ENCODE assay signal across 10 cellular contexts in the genomic region with DNA sequence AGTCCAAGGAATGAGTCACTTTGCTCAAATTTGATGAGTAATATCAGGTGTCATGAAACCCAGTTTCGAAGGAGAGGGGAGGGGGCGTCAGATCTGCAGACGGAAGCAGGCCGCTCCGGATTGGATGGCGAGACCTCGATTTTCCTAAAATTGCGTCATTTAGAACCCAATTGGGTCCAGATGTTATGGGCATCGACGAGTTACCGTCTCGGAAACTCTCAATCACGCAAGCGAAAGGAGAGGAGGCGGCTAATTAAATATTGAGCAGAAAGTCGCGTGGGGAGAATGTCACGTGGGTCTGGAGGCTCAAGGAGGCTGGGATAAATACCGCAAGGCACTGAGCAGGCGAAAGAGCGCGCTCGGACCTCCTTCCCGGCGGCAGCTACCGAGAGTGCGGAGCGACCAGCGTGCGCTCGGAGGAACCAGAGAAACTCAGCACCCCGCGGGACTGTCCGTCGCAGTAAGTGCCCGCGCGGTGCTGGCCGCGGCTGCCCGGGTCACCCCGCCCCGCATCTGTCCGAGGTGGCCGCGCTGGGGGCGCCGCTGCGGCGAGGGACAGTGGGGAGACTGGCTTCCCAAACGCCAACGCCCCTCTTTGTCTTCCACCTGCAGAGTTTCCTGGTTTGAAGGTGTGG. TPM values are rescaled to one million over a fixed set of nuclear protein-coding genes. Genes with fewer than 3 reads are reported as not detected.
DNase-seq lines count a peak whose midpoint lies in the region; ATAC-seq and TF ChIP-seq lines count a peak whose summit lies in the region.
"Had no signal": no experiment of that assay in that cellular context is flagged by ENCODE, and none has a peak within 500 bp of the region (broad histone marks: within the 10 kb centered on the region; RNA-seq: fewer than 3 reads in every experiment).

A gene with protein sequence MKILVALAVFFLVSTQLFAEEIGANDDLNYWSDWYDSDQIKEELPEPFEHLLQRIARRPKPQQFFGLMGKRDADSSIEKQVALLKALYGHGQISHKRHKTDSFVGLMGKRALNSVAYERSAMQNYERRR (plus strand): TSS at position 351 of the 635 bp plus-strand sequence. CDS start 527 bp downstream, outside the sequence.

- H3K14ac ChIP-seq in trophoblast cell (ENCODE audit: low read length): no peak within 1 kb of the TSS

- H3K9ac ChIP-seq in trophoblast cell (ENCODE audit: low read length): no peak within 1 kb of the TSS

- no CpG with 5 or more reads among the region's 52 CpGs for WGBS in trophoblast cell (ENCODE audit: extremely low coverage, insufficient coverage, insufficient read length)

- no peaks in the 10 kb centered on the region for H3K36me3 ChIP-seq in trophoblast cell (ENCODE audit: control insufficient read depth in 1 of 2, insufficient read depth in 2 of 2, low read length in 2 of 2)

- H2BK12ac ChIP-seq in trophoblast cell (ENCODE audit: low read length): no peak within 1 kb of the TSS

- ATAC-seq in WTC11: peak; percentile 43
- no peak for ATAC-seq in HG02610 (IDR thresholded peaks at IDR 0.05; ENCODE audit: unreplicated experiment)

- H3K36me3 Mint-ChIP-seq in WTC11 (no peaks in the 10 kb centered on the region), glutamatergic neuron (ENCODE audit: unreplicated experiment) (no peaks in the 10 kb centered on the region)

- H3K79me2 ChIP-seq in trophoblast cell (ENCODE audit: control insufficient read depth, insufficient read depth, low read length, poor library complexity): no peaks in the 10 kb centered on the region

- peak within 1 kb of the TSS; percentile 64 for H3K4me2 ChIP-seq in trophoblast cell (ENCODE audit: low read length)

- H4K91ac ChIP-seq in trophoblast cell (ENCODE audit: low read depth, low read length): no peak within 1 kb of the TSS

- no peak within 1 kb of the TSS for H4K8ac ChIP-seq in trophoblast cell (ENCODE audit: low read depth, low read length)

- H3K23ac ChIP-seq in trophoblast cell (ENCODE audit: low read length): no peak within 1 kb of the TSS

- H3K9me3 Mint-ChIP-seq in WTC11: no peaks in the 10 kb centered on the region
- H3K9me3 Mint-ChIP-seq in glutamatergic neuron (ENCODE audit: unreplicated experiment): peaks cover 6% of the 10 kb centered on the region

- no peaks in the 10 kb centered on the region for H3K79me1 ChIP-seq in trophoblast cell (ENCODE audit: low read length)

- no peak within 1 kb of the TSS for H2AFZ ChIP-seq in trophoblast cell (ENCODE audit: insufficient read depth, low read length, poor library complexity)

- H3K18ac ChIP-seq in trophoblast cell (ENCODE audit: low read length): no peak within 1 kb of the TSS

- CTCF ChIA-PET in WTC11 (lab: Charles Lee): no interaction called here

- H3K4me3 ChIP-seq in trophoblast cell (ENCODE audit: low read depth, low read length): peak within 1 kb of the TSS; percentile 55

- no peak within 1 kb of the TSS for H2BK120ac ChIP-seq in trophoblast cell (ENCODE audit: insufficient read depth, low read length, poor library complexity)

- H4K12ac ChIP-seq in trophoblast cell (ENCODE audit: low read depth, low read length): no peak within 1 kb of the TSS

- peaks cover 8 to 13% of the 10 kb centered on the region in 2 experiments for H3K4me1 ChIP-seq in trophoblast cell (ENCODE audit: control insufficient read depth in 1 of 2, insufficient read depth in 2 of 2, low read length in 2 of 2)

- H3K4me1 Mint-ChIP-seq in WTC11: peaks cover 29% of the 10 kb centered on the region
- peaks cover 12% of the 10 kb centered on the region for H3K4me1 Mint-ChIP-seq in glutamatergic neuron (ENCODE audit: low read depth, unreplicated experiment)

- peak; percentile 1 for DNase-seq in EH (ENCODE audit: low read depth)
- DNase-seq in WTC11 (ENCODE audit: low spot score): peak; percentile 60
- peak; percentile 63 for DNase-seq in glutamatergic neuron
- no peak for DNase-seq in trophoblast cell
- no peak for DNase-seq in superior temporal gyrus (ENCODE audit: extremely low spot score)
- DNase-seq in activated CD4-positive, CD25-positive, alpha-beta regulatory T cell (lab: John Stamatoyannopoulos, UW): no peak
- DNase-seq in NOMO-1 (lab: John Stamatoyannopoulos, UW; ENCODE audit: unreplicated experiment in 2 of 2): no peak

- H2BK5ac ChIP-seq in trophoblast cell (ENCODE audit: low read depth, low read length, poor library complexity): no peak within 1 kb of the TSS

- no peak within 1 kb of the TSS for H3K27ac ChIP-seq in trophoblast cell (ENCODE audit: low read depth, low read length)

- POLR2A ChIA-PET in WTC11 (lab: Charles Lee): no interaction called here

- no peak within 1 kb of the TSS for H2AK5ac ChIP-seq in trophoblast cell (ENCODE audit: low read length)

- H3K4me3 Mint-ChIP-seq in WTC11 (peak within 1 kb of the TSS; percentile 85), glutamatergic neuron (ENCODE audit: unreplicated experiment) (peak within 1 kb of the TSS; percentile 84)

- TF ChIP-seq CTCF in WTC11 (IDR thresholded peaks at IDR 0.05) (no peak), glutamatergic neuron (IDR thresholded peaks at IDR 0.05; ENCODE audit: partially characterized antibody, unreplicated experiment) (no peak)

- peaks cover 5% of the 10 kb centered on the region for H3K9me3 ChIP-seq in trophoblast cell (ENCODE audit: insufficient read depth, low read depth, low read length)

- H3K27me3 Mint-ChIP-seq in WTC11 (ENCODE audit: low read depth) (peaks cover 83% of the 10 kb centered on the region), glutamatergic neuron (ENCODE audit: unreplicated experiment) (peaks cover 14% of the 10 kb centered on the region)

- no peak within 1 kb of the TSS for H3K27ac Mint-ChIP-seq in WTC11
- H3K27ac Mint-ChIP-seq in glutamatergic neuron (ENCODE audit: unreplicated experiment): peak within 1 kb of the TSS; percentile 62

- no peak within 1 kb of the TSS for H3K4ac ChIP-seq in trophoblast cell (ENCODE audit: low read depth, low read length)

- H3K27me3 ChIP-seq in trophoblast cell (ENCODE audit: insufficient read depth, low read length): peaks cover 29% of the 10 kb centered on the region

TF ChIP-seq in WTC11, 78 proteins besides CTCF, POLR2A, EP300 and RAD21 (continues in another document):
- TF ChIP-seq ZNF232 (CRISPR knock-in tag; IDR thresholded peaks at IDR 0.05): no peak
- TF ChIP-seq, protein P1, sequence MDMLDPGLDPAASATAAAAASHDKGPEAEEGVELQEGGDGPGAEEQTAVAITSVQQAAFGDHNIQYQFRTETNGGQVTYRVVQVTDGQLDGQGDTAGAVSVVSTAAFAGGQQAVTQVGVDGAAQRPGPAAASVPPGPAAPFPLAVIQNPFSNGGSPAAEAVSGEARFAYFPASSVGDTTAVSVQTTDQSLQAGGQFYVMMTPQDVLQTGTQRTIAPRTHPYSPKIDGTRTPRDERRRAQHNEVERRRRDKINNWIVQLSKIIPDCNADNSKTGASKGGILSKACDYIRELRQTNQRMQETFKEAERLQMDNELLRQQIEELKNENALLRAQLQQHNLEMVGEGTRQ (CRISPR knock-in tag; IDR thresholded peaks at IDR 0.05): peak; percentile 84
- no peak for TF ChIP-seq TEAD1 (CRISPR knock-in tag; IDR thresholded peaks at IDR 0.05)
- no peak for TF ChIP-seq GABPB1 (CRISPR knock-in tag; IDR thresholded peaks at IDR 0.05)
- TF ChIP-seq, protein P2, sequence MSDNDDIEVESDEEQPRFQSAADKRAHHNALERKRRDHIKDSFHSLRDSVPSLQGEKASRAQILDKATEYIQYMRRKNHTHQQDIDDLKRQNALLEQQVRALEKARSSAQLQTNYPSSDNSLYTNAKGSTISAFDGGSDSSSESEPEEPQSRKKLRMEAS (CRISPR knock-in tag; IDR thresholded peaks at IDR 0.05): peak; percentile 78
- no peak for TF ChIP-seq ZBTB21 (CRISPR knock-in tag; IDR thresholded peaks at IDR 0.05; ENCODE audit: borderline replicate concordance)
- TF ChIP-seq, protein P3, sequence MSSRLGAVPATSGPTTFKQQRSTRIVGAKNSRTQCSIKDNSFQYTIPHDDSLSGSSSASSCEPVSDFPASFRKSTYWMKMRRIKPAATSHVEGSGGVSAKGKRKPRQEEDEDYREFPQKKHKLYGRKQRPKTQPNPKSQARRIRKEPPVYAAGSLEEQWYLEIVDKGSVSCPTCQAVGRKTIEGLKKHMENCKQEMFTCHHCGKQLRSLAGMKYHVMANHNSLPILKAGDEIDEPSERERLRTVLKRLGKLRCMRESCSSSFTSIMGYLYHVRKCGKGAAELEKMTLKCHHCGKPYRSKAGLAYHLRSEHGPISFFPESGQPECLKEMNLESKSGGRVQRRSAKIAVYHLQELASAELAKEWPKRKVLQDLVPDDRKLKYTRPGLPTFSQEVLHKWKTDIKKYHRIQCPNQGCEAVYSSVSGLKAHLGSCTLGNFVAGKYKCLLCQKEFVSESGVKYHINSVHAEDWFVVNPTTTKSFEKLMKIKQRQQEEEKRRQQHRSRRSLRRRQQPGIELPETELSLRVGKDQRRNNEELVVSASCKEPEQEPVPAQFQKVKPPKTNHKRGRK (CRISPR knock-in tag; IDR thresholded peaks at IDR 0.05; ENCODE audit: borderline replicate concordance): no peak
- TF ChIP-seq MYBL2 (CRISPR knock-in tag; IDR thresholded peaks at IDR 0.05): no peak
- TF ChIP-seq, protein P4, sequence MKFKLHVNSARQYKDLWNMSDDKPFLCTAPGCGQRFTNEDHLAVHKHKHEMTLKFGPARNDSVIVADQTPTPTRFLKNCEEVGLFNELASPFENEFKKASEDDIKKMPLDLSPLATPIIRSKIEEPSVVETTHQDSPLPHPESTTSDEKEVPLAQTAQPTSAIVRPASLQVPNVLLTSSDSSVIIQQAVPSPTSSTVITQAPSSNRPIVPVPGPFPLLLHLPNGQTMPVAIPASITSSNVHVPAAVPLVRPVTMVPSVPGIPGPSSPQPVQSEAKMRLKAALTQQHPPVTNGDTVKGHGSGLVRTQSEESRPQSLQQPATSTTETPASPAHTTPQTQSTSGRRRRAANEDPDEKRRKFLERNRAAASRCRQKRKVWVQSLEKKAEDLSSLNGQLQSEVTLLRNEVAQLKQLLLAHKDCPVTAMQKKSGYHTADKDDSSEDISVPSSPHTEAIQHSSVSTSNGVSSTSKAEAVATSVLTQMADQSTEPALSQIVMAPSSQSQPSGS (CRISPR knock-in tag; IDR thresholded peaks at IDR 0.05; ENCODE audit: borderline replicate concordance, low read depth): no peak
- TF ChIP-seq ZNF263 (CRISPR knock-in tag; IDR thresholded peaks at IDR 0.05; ENCODE audit: low read depth): no peak
- TF ChIP-seq NR3C1 (CRISPR knock-in tag; conservative IDR thresholded peaks at IDR 0.05; ENCODE audit: low read depth): no peak
- TF ChIP-seq FOXK1 (CRISPR knock-in tag; IDR thresholded peaks at IDR 0.05): 0 out of 2 replicates have a peak, but pooled peaks have one; percentile 21
- TF ChIP-seq FOXP1 (CRISPR knock-in tag; IDR thresholded peaks at IDR 0.05; ENCODE audit: borderline replicate concordance): peak; percentile 49; the same call in 1 of the 2 replicates

RNA-seq across cellular contexts. Expression of the gene that starts here (rescaled TPM):
- 0.42 to 0.98 TPM (median 0.50 TPM) in 3 replicates for total RNA-seq in WTC11 (2021)
- 12.1 TPM for total RNA-seq in glutamatergic neuron (ENCODE audit: unreplicated experiment)
- polyA plus RNA-seq in trophoblast cell (2013): 0.12 and 0.17 TPM in 2 replicates
- total RNA-seq: M059J, myocyte had no signal

Comparison
In these comparisons a context has a peak if more than half of its experiments do, and no peak if none do; other contexts are left out.
1. Peak in DNase-seq and ATAC-seq in WTC11; RNA of the gene not detected or under 1 TPM.
2. DNase-seq: peak in EH (single experiment) and glutamatergic neuron (single experiment); none in trophoblast cell (0 of 2), superior temporal gyrus (single experiment), activated CD4-positive, CD25-positive, alpha-beta regulatory T cell (0 of 4) and NOMO-1 (0 of 2).